In the genomic region with DNA sequence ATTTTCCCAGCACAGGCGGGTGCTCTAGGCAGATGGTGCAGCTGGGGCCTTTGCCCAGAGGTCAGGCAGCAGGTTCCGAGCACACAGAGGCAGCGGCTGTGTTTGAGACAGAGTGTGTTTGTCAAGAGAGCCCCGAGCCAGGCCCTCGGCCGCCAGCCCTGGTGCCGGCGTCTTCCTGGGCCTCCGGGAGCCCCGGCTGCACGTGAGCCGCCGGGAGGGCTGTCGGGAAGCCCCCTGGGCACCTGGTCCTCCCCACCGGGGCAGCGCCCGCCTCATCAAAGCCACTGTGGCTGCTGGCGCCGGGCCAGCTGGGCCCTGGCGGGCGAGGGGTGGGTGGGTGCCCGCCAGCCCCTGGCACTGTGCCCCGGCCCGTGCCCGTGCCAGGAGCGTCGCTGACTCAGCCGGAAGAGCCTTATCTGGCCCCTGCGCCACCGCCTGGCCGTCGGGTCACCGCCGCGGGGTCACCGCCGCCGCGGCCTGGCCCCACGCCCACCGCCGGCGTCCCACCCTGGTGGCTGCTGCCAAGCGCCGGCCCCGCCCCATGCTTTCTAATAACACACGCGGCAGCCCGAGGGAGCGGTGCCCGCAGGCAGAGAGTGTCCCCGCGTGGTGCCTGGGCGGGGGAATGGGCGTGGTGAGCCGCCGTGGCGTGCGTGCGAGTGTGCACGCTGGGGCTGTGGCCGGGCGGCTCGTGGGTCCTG, we compare ENCODE assay signal across 1 cellular context.
TF ChIP-seq lines count a peak whose summit lies in the region.

No MANE protein-coding gene starts in this region.

TF ChIP-seq in A549, 52 proteins besides CTCF, POLR2A, EP300 and RAD21 (continued from another document):
- TF ChIP-seq, protein P1, sequence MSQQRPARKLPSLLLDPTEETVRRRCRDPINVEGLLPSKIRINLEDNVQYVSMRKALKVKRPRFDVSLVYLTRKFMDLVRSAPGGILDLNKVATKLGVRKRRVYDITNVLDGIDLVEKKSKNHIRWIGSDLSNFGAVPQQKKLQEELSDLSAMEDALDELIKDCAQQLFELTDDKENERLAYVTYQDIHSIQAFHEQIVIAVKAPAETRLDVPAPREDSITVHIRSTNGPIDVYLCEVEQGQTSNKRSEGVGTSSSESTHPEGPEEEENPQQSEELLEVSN (IDR thresholded peaks at IDR 0.05; ENCODE audit: borderline replicate concordance, low read depth) = peak; percentile 42; the same call in 1 of the 2 replicates
TF ChIP-seq in A549: peak in this region for 8.
